Comparison of ENCODE assay signal across 1 cellular context in genomic region chr2:46428911-46429436, GRCh38.
TF ChIP-seq lines count a peak whose summit lies in the region.

No MANE protein-coding gene starts in this region.

TF ChIP-seq in HepG2, 621 proteins besides CTCF, POLR2A, EP300 and RAD21 (continued from another document):
- TF ChIP-seq ZNF768 (CRISPR knock-in tag; IDR thresholded peaks at IDR 0.05) (0 out of 2 replicates have a peak, but pooled peaks have one; percentile 24), AGO1 (IDR thresholded peaks at IDR 0.05; ENCODE audit: low read depth, low read length, poor library complexity, severe bottlenecking) (peak; percentile 49), ZNF607 (CRISPR knock-in tag; IDR thresholded peaks at IDR 0.05; ENCODE audit: borderline replicate concordance) (no peak), ZNF432 (CRISPR knock-in tag; IDR thresholded peaks at IDR 0.05; ENCODE audit: borderline replicate concordance) (no peak), ISX (CRISPR knock-in tag; conservative IDR thresholded peaks at IDR 0.05) (no peak), ZNF430 (CRISPR knock-in tag; IDR thresholded peaks at IDR 0.05) (no peak), FOXA3 (CRISPR knock-in tag; IDR thresholded peaks at IDR 0.05) (no peak), GABPB1 (CRISPR knock-in tag; IDR thresholded peaks at IDR 0.05) (no peak), AGO2 (optimal IDR thresholded peaks at IDR 0.05; ENCODE audit: low read depth, low read length) (peak; percentile 26), ZNF280B (CRISPR knock-in tag; IDR thresholded peaks at IDR 0.05; ENCODE audit: borderline replicate concordance) (no peak), KLF12 (CRISPR knock-in tag; IDR thresholded peaks at IDR 0.05; ENCODE audit: borderline replicate concordance) (no peak)
- TF ChIP-seq, protein P1, sequence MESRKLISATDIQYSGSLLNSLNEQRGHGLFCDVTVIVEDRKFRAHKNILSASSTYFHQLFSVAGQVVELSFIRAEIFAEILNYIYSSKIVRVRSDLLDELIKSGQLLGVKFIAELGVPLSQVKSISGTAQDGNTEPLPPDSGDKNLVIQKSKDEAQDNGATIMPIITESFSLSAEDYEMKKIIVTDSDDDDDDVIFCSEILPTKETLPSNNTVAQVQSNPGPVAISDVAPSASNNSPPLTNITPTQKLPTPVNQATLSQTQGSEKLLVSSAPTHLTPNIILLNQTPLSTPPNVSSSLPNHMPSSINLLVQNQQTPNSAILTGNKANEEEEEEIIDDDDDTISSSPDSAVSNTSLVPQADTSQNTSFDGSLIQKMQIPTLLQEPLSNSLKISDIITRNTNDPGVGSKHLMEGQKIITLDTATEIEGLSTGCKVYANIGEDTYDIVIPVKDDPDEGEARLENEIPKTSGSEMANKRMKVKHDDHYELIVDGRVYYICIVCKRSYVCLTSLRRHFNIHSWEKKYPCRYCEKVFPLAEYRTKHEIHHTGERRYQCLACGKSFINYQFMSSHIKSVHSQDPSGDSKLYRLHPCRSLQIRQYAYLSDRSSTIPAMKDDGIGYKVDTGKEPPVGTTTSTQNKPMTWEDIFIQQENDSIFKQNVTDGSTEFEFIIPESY (CRISPR knock-in tag; IDR thresholded peaks at IDR 0.05) = peak; percentile 58; the same call in 1 of the 2 replicates
- TF ChIP-seq, protein P2, sequence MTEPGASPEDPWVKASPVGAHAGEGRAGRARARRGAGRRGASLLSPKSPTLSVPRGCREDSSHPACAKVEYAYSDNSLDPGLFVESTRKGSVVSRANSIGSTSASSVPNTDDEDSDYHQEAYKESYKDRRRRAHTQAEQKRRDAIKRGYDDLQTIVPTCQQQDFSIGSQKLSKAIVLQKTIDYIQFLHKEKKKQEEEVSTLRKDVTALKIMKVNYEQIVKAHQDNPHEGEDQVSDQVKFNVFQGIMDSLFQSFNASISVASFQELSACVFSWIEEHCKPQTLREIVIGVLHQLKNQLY (CRISPR knock-in tag; IDR thresholded peaks at IDR 0.05) = no peak
- TF ChIP-seq, protein P3, sequence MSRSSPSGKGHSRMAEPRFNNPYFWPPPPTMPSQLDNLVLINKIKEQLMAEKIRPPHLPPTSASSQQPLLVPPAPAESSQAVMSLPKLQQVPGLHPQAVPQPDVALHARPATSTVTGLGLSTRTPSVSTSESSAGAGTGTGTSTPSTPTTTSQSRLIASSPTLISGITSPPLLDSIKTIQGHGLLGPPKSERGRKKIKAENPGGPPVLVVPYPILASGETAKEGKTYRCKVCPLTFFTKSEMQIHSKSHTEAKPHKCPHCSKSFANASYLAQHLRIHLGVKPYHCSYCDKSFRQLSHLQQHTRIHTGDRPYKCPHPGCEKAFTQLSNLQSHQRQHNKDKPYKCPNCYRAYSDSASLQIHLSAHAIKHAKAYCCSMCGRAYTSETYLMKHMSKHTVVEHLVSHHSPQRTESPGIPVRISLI (CRISPR knock-in tag; IDR thresholded peaks at IDR 0.05; ENCODE audit: borderline replicate concordance) = no peak
- TF ChIP-seq, protein P4, sequence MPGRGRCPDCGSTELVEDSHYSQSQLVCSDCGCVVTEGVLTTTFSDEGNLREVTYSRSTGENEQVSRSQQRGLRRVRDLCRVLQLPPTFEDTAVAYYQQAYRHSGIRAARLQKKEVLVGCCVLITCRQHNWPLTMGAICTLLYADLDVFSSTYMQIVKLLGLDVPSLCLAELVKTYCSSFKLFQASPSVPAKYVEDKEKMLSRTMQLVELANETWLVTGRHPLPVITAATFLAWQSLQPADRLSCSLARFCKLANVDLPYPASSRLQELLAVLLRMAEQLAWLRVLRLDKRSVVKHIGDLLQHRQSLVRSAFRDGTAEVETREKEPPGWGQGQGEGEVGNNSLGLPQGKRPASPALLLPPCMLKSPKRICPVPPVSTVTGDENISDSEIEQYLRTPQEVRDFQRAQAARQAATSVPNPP (CRISPR knock-in tag; IDR thresholded peaks at IDR 0.05) = no peak
